In the genomic region with DNA sequence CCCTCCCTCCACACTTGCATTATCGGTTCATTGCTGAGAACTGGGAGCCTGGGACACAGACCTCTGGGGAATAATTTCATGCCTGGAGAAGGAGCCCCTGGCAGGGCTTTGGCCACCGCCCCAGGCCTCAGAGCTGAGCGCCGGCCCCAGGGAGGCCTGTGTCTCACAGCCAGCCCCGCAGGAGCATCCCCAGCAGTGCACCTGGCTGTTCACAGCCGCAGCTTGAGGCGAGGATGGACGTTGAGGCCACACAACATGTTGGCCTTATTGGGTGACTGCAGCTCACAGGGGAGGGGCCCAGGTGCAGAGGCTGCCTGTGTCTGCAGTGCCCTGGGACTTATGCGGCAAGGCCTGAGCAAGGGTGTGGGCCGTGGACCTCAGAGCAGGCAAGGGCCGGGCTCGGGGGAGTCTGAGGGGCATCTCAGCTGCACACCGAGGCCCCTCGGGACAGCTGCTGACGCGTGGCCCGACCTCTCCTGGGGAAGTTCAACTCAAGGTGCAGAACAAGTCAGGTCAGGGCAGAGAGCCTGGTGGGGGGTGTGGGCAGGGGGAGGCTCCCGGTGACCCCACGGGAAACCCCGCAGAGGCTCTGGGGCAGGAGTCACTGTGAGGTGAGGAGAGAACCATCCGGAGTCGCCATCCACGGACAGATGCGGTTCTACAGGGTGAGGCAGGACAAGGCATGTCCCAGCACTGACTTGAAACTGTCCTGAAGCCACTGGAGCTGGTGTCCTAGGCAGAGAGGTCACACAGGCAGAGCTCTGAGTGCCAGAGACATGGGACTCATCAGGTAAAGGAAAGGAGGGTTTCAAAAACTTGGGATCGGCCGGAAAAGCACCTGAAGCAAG, we compare ENCODE assay signal across 2 cellular contexts.
TF ChIP-seq lines count a peak whose summit lies in the region.

No MANE protein-coding gene starts in this region.

TF ChIP-seq in IMR-90, 13 proteins besides CTCF, POLR2A, EP300 and RAD21:
- no peak for TF ChIP-seq RCOR1 (IDR thresholded peaks at IDR 0.05; ENCODE audit: insufficient replicate concordance, low read length)
- no peak for TF ChIP-seq SMC3 (IDR thresholded peaks at IDR 0.05; ENCODE audit: low read depth, low read length)
- no peak for TF ChIP-seq CEBPB (IDR thresholded peaks at IDR 0.05; ENCODE audit: low read depth, low read length)
- TF ChIP-seq NFE2L2 (IDR thresholded peaks at IDR 0.05; ENCODE audit: low read depth, low read length): no peak
- no peak for TF ChIP-seq CHD1 (IDR thresholded peaks at IDR 0.05; ENCODE audit: low read depth, low read length)
- TF ChIP-seq MAZ (IDR thresholded peaks at IDR 0.05; ENCODE audit: borderline replicate concordance, low read depth, low read length): no peak
- TF ChIP-seq BHLHE40 (IDR thresholded peaks at IDR 0.05; ENCODE audit: low read depth, low read length): no peak
- TF ChIP-seq, protein P1, sequence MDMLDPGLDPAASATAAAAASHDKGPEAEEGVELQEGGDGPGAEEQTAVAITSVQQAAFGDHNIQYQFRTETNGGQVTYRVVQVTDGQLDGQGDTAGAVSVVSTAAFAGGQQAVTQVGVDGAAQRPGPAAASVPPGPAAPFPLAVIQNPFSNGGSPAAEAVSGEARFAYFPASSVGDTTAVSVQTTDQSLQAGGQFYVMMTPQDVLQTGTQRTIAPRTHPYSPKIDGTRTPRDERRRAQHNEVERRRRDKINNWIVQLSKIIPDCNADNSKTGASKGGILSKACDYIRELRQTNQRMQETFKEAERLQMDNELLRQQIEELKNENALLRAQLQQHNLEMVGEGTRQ (IDR thresholded peaks at IDR 0.05; ENCODE audit: low read depth, low read length): no peak
TF ChIP-seq in IMR-90: peak in this region for 0.

TF ChIP-seq in H1, 55 proteins besides CTCF, POLR2A, EP300 and RAD21:
- no peak for TF ChIP-seq CHD1 (IDR thresholded peaks at IDR 0.05; ENCODE audit: low read depth, low read length)
- no peak for TF ChIP-seq BACH1 (IDR thresholded peaks at IDR 0.05; ENCODE audit: low read length)
- no peak for TF ChIP-seq SRF (IDR thresholded peaks at IDR 0.05; ENCODE audit: low read depth, low read length)
- no peak for TF ChIP-seq KDM1A (IDR thresholded peaks at IDR 0.05; ENCODE audit: borderline replicate concordance, low read length)
- TF ChIP-seq, protein P2, sequence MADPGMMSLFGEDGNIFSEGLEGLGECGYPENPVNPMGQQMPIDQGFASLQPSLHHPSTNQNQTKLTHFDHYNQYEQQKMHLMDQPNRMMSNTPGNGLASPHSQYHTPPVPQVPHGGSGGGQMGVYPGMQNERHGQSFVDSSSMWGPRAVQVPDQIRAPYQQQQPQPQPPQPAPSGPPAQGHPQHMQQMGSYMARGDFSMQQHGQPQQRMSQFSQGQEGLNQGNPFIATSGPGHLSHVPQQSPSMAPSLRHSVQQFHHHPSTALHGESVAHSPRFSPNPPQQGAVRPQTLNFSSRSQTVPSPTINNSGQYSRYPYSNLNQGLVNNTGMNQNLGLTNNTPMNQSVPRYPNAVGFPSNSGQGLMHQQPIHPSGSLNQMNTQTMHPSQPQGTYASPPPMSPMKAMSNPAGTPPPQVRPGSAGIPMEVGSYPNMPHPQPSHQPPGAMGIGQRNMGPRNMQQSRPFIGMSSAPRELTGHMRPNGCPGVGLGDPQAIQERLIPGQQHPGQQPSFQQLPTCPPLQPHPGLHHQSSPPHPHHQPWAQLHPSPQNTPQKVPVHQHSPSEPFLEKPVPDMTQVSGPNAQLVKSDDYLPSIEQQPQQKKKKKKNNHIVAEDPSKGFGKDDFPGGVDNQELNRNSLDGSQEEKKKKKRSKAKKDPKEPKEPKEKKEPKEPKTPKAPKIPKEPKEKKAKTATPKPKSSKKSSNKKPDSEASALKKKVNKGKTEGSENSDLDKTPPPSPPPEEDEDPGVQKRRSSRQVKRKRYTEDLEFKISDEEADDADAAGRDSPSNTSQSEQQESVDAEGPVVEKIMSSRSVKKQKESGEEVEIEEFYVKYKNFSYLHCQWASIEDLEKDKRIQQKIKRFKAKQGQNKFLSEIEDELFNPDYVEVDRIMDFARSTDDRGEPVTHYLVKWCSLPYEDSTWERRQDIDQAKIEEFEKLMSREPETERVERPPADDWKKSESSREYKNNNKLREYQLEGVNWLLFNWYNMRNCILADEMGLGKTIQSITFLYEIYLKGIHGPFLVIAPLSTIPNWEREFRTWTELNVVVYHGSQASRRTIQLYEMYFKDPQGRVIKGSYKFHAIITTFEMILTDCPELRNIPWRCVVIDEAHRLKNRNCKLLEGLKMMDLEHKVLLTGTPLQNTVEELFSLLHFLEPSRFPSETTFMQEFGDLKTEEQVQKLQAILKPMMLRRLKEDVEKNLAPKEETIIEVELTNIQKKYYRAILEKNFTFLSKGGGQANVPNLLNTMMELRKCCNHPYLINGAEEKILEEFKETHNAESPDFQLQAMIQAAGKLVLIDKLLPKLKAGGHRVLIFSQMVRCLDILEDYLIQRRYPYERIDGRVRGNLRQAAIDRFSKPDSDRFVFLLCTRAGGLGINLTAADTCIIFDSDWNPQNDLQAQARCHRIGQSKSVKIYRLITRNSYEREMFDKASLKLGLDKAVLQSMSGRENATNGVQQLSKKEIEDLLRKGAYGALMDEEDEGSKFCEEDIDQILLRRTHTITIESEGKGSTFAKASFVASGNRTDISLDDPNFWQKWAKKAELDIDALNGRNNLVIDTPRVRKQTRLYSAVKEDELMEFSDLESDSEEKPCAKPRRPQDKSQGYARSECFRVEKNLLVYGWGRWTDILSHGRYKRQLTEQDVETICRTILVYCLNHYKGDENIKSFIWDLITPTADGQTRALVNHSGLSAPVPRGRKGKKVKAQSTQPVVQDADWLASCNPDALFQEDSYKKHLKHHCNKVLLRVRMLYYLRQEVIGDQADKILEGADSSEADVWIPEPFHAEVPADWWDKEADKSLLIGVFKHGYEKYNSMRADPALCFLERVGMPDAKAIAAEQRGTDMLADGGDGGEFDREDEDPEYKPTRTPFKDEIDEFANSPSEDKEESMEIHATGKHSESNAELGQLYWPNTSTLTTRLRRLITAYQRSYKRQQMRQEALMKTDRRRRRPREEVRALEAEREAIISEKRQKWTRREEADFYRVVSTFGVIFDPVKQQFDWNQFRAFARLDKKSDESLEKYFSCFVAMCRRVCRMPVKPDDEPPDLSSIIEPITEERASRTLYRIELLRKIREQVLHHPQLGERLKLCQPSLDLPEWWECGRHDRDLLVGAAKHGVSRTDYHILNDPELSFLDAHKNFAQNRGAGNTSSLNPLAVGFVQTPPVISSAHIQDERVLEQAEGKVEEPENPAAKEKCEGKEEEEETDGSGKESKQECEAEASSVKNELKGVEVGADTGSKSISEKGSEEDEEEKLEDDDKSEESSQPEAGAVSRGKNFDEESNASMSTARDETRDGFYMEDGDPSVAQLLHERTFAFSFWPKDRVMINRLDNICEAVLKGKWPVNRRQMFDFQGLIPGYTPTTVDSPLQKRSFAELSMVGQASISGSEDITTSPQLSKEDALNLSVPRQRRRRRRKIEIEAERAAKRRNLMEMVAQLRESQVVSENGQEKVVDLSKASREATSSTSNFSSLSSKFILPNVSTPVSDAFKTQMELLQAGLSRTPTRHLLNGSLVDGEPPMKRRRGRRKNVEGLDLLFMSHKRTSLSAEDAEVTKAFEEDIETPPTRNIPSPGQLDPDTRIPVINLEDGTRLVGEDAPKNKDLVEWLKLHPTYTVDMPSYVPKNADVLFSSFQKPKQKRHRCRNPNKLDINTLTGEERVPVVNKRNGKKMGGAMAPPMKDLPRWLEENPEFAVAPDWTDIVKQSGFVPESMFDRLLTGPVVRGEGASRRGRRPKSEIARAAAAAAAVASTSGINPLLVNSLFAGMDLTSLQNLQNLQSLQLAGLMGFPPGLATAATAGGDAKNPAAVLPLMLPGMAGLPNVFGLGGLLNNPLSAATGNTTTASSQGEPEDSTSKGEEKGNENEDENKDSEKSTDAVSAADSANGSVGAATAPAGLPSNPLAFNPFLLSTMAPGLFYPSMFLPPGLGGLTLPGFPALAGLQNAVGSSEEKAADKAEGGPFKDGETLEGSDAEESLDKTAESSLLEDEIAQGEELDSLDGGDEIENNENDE (IDR thresholded peaks at IDR 0.05; ENCODE audit: insufficient replicate concordance, low read length): no peak
- no peak for TF ChIP-seq PHF8 (conservative IDR thresholded peaks at IDR 0.05; ENCODE audit: low read depth, low read length)
- TF ChIP-seq, protein P3, sequence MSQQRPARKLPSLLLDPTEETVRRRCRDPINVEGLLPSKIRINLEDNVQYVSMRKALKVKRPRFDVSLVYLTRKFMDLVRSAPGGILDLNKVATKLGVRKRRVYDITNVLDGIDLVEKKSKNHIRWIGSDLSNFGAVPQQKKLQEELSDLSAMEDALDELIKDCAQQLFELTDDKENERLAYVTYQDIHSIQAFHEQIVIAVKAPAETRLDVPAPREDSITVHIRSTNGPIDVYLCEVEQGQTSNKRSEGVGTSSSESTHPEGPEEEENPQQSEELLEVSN (IDR thresholded peaks at IDR 0.05): no peak
- no peak for TF ChIP-seq TAF1 (IDR thresholded peaks at IDR 0.05; ENCODE audit: low read depth, low read length)
- TF ChIP-seq POLR2AphosphoS5 (IDR thresholded peaks at IDR 0.05; ENCODE audit: low read depth, low read length): no peak
- TF ChIP-seq RBBP5 (IDR thresholded peaks at IDR 0.05; ENCODE audit: borderline replicate concordance, low read depth, low read length): no peak
- no peak for TF ChIP-seq RFX5 (IDR thresholded peaks at IDR 0.05; ENCODE audit: borderline replicate concordance, low read depth, low read length)
- no peak for TF ChIP-seq SIRT6 (IDR thresholded peaks at IDR 0.05; ENCODE audit: low read length)
- no peak for TF ChIP-seq RXRA (IDR thresholded peaks at IDR 0.05; ENCODE audit: insufficient read depth, low read depth, low read length)
